17 cellular contexts compared by ENCODE assay signal in the genomic region with DNA sequence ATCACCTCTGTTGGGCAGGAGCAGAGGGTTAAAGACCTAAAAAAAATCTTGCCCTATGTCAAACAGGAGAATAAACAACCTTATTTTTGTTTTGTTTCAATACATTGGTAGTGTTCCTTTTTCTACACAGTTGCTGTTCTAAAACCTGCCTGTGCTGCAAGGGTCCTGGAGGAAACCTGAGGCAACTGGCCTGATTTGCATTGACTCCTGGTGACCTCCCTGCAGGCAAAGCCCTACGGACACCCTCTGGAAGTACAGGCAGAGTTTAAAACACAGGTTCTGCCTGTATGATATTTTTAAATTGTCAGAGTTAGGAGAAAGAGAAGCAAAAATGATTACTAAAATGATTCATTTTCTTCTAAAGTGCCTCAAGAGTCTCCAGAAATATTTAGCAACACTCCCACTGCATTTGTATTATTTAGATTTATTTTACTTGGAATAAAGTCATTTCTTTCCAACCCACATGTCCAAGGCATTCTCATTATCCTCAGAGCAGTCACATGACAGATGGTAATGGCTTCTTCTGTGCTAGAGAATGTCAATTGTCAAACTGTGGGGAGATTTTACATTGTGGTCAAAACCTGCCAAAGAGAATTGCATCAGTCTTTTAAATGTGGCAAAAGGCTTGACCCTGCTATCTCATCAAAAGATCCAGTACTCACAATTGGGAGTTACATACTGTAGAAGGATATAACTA.
DNase-seq lines count a peak whose midpoint lies in the region; ATAC-seq and TF ChIP-seq lines count a peak whose summit lies in the region.
"Had no signal": no experiment of that assay in that cellular context is flagged by ENCODE, and none has a peak within 500 bp of the region (broad histone marks: within the 10 kb centered on the region; RNA-seq: fewer than 3 reads in every experiment).

No MANE protein-coding gene starts in this region.

- H3K36me3 Mint-ChIP-seq in glutamatergic neuron (ENCODE audit: unreplicated experiment), result no peaks in the 10 kb centered on the region

- no peak overlapping the region for H3K4me3 ChIP-seq in H7 (ENCODE audit: insufficient read depth, low read depth, low read length)
- H3K4me3 ChIP-seq: upper lobe of left lung had no signal

- no peaks in the 10 kb centered on the region for H3K36me3 ChIP-seq in H7 (replicated peaks; ENCODE audit: control insufficient read depth, insufficient read depth, low read length)
- H3K36me3 ChIP-seq: upper lobe of left lung had no signal

- H3K4me1 Mint-ChIP-seq in glutamatergic neuron (ENCODE audit: low read depth, unreplicated experiment), result peaks cover 4% of the 10 kb centered on the region

- no peak for TF ChIP-seq POLR2A in erythroblast (IDR thresholded peaks at IDR 0.05; ENCODE audit: low read length)

- no peaks in the 10 kb centered on the region for H3K27me3 ChIP-seq in H7 (ENCODE audit: control insufficient read depth, insufficient read depth, low read length)
- H3K27me3 ChIP-seq: upper lobe of left lung had no signal

- H3K27me3 Mint-ChIP-seq in glutamatergic neuron (ENCODE audit: unreplicated experiment), result no peaks in the 10 kb centered on the region

- no peak overlapping the region for H3K4me3 Mint-ChIP-seq in glutamatergic neuron (ENCODE audit: unreplicated experiment)

- DNase-seq in GM03348 (ENCODE audit: low spot score), result peak; percentile 30
- DNase-seq in H7, result peak; percentile 7
- DNase-seq in glutamatergic neuron, result no peak
- DNase-seq in NCI-H146 (lab: John Stamatoyannopoulos, UW), result no peak
- no peak for DNase-seq in RPMI8226
- no peak for DNase-seq in erythroblast (lab: John Stamatoyannopoulos, UW)
- DNase-seq in Kasumi-1 (lab: John Stamatoyannopoulos, UW), result no peak
- DNase-seq: Caco-2; GDM1; kidney; PC-3; retina; stimulated activated CD4-positive, alpha-beta T cell treated with anti-CD3 and anti-CD28 coated beads, Interleukin-1b, Interleukin-23, amount 100 ng/mL, for 48 hours; stimulated activated CD8-positive, alpha-beta memory T cell treated with anti-CD3 and anti-CD28 coated beads, Interleukin-4, amount 100 ng/mL, for 48 hours; upper lobe of left lung had no signal

- no peak for TF ChIP-seq CTCF in glutamatergic neuron (IDR thresholded peaks at IDR 0.05; ENCODE audit: partially characterized antibody, unreplicated experiment)

- H3K9me3 Mint-ChIP-seq in glutamatergic neuron (ENCODE audit: unreplicated experiment), result peaks cover 3% of the 10 kb centered on the region

- peak overlapping the region; percentile 15 for H3K27ac Mint-ChIP-seq in glutamatergic neuron (ENCODE audit: unreplicated experiment)

- ATAC-seq in SK-N-SH treated with all-trans-retinoic acid at 6 μM for 48 hours, result no peak
- ATAC-seq: activated CD4-positive, CD25-positive, alpha-beta regulatory T cell treated with anti-CD3 and anti-CD28 coated beads, Interleukin-2, amount 50 U/mL, for 24 hours; PC-3 had no signal

TF ChIP-seq in SK-N-SH treated with all-trans-retinoic acid at 6 μM for 48 hours, 23 proteins besides CTCF, POLR2A, EP300 and RAD21:
- TF ChIP-seq ISL1 (CRISPR knock-in tag; IDR thresholded peaks at IDR 0.05), result peak; percentile 38; the same call in 1 of the 2 replicates
- TF ChIP-seq, protein P1, sequence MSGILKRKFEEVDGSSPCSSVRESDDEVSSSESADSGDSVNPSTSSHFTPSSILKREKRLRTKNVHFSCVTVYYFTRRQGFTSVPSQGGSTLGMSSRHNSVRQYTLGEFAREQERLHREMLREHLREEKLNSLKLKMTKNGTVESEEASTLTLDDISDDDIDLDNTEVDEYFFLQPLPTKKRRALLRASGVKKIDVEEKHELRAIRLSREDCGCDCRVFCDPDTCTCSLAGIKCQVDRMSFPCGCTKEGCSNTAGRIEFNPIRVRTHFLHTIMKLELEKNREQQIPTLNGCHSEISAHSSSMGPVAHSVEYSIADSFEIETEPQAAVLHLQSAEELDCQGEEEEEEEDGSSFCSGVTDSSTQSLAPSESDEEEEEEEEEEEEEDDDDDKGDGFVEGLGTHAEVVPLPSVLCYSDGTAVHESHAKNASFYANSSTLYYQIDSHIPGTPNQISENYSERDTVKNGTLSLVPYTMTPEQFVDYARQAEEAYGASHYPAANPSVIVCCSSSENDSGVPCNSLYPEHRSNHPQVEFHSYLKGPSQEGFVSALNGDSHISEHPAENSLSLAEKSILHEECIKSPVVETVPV (CRISPR knock-in tag; IDR thresholded peaks at IDR 0.05), result no peak
- TF ChIP-seq GLIS3 (CRISPR knock-in tag; IDR thresholded peaks at IDR 0.05), result no peak
- no peak for TF ChIP-seq ZFP3 (CRISPR knock-in tag; IDR thresholded peaks at IDR 0.05)

Comparison
In these comparisons a context has a peak if more than half of its experiments do, and no peak if none do; other contexts are left out.
1. DNase-seq: peak in GM03348 (single experiment) and H7 (single experiment); none in glutamatergic neuron (single experiment), NCI-H146 (single experiment), RPMI8226 (single experiment), erythroblast (0 of 2) and Kasumi-1 (0 of 2).